In the genomic region with DNA sequence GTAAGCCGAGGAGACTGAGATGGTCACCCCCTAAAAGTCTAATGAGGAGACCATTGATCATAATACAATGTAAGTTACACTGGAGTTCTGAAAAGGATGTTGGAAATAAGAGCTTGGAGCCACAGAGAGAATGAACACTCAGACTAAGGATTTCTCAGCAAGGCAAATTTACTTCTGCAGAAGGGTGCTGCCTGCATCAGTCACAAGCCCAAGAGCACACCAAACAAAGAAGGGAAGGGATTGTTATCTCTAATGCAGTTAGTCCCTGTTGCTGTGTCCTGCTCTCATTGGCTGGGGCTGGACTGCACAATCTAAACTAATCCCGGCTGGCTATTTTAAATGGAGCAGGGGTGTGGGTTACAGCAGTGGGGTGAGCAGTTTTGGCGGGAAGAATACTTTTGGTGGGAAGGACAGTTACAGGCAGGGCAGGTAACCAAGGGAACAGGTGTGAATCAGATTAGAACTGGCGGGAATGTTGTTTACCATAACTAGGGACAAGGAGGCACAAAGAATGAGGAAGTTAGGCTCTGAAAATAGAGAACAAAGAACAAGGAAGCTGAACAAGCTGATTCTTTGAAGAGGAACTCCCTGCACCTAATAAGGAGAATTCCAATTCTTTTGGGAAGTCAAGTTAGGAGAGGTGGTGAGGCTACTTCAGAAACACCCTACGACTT, we compare ENCODE assay signal across 27 cellular contexts. TPM values are rescaled to one million over a fixed set of nuclear protein-coding genes. Genes with fewer than 3 reads are reported as not detected.
A peak's percentile ranks its signal among the peaks of the same experiment; 100 is the strongest.
DNase-seq lines count a peak whose midpoint lies in the region; ATAC-seq, FAIRE-seq and TF ChIP-seq lines count a peak whose summit lies in the region.
"Had no signal": no experiment of that assay in that cellular context is flagged by ENCODE, and none has a peak within 500 bp of the region (broad histone marks: within the 10 kb centered on the region; RNA-seq: fewer than 3 reads in every experiment).

No MANE protein-coding gene starts in this region.

- in situ Hi-C loops in HepG2 (cut with HindIII; ENCODE audit: extremely low pct_ligation_motif_present, low pct_unique_long_range_greater_than_20kb): loop anchor here (25.0 kb wide), 1 partner anchor 308 kb away; no protein-coding TSS in a partner anchor
- in situ Hi-C loops in brain microvascular endothelial cell (cut with HindIII; ENCODE audit: low pct_ligation_motif_present, low sequenced_read_pairs): no loop called here

- H3K27ac Mint-ChIP-seq in endodermal cell: no peak overlapping the region
- no peak overlapping the region for H3K27ac Mint-ChIP-seq in activated T-helper 17 cell treated with anti-CD3 and anti-CD28 coated beads, Interleukin-2, amount 50 U/mL, for 72 hours
- H3K27ac Mint-ChIP-seq: activated CD8-positive, alpha-beta T cell treated with anti-CD3 and anti-CD28 coated beads, Interleukin-2, amount 10 ng/mL, durations not matched to agents 7 days and 5 days; naive thymus-derived CD8-positive, alpha-beta T cell had no signal

- H3K4me1 ChIP-seq in HepG2 (ENCODE audit: insufficient read depth, low read length) (no peaks in the 10 kb centered on the region), right lobe of liver (no peaks in the 10 kb centered on the region), OCI-LY7 (ENCODE audit: insufficient read depth, low read length, poor library complexity, severe bottlenecking) (no peaks in the 10 kb centered on the region), endodermal cell (ENCODE audit: control insufficient read depth, insufficient read depth, low read length) (no peaks in the 10 kb centered on the region), tibial artery (no peaks in the 10 kb centered on the region)
- H3K4me1 ChIP-seq: left lung had no signal

- H3K9me3 Mint-ChIP-seq in endodermal cell: peaks cover 89% of the 10 kb centered on the region
- H3K9me3 Mint-ChIP-seq in activated T-helper 17 cell treated with anti-CD3 and anti-CD28 coated beads, Interleukin-2, amount 50 U/mL, for 72 hours: peaks cover 18% of the 10 kb centered on the region

- POLR2A ChIA-PET in HepG2 (lab: Yijun Ruan, JAX): no interaction called here
- POLR2A ChIA-PET in OCI-LY7 (lab: Charles Lee): interaction anchor here (0.5 kb wide), 1 partner anchor 982 kb away, joined by 5 read pairs; no protein-coding TSS in a partner anchor

- H2AFZ ChIP-seq in HepG2 (ENCODE audit: low read length) (no peak overlapping the region), OCI-LY7 (ENCODE audit: low read length) (no peak overlapping the region)

- TF ChIP-seq CTCF in HepG2 (CRISPR knock-in tag; IDR thresholded peaks at IDR 0.05) (no peak), right lobe of liver (IDR thresholded peaks at IDR 0.05) (no peak), OCI-LY7 (conservative IDR thresholded peaks at IDR 0.05; ENCODE audit: low read length) (no peak), endodermal cell (conservative IDR thresholded peaks at IDR 0.05) (no peak), brain microvascular endothelial cell (IDR thresholded peaks at IDR 0.05; ENCODE audit: low read depth, low read length, missing control alignments) (no peak), tibial artery (IDR thresholded peaks at IDR 0.05) (no peak)

- no peak for TF ChIP-seq POLR2A in HepG2 (IDR thresholded peaks at IDR 0.05; ENCODE audit: insufficient read depth in 1 of 2, low read depth in 2 of 2, low read length in 2 of 2)
- TF ChIP-seq POLR2A in right lobe of liver (IDR thresholded peaks at IDR 0.05): no peak

- no peak for FAIRE-seq in HepG2 (lab: Jason Lieb, UNC)
- FAIRE-seq: TTC549 had no signal

- intact Hi-C loops in HepG2 (cut with micrococcal nuclease; ENCODE audit: unreplicated experiment) (loop anchor here (10.0 kb wide), 1 partner anchor 1775 kb away; no protein-coding TSS in a partner anchor), right lobe of liver (cut with DNase I) (no loop called here), OCI-LY7 (cut with micrococcal nuclease; ENCODE audit: unreplicated experiment) (no loop called here), tibial artery (cut with DNase I; ENCODE audit: low total_unique reads) (no loop called here)

- H3K4me3 ChIP-seq in HepG2 (replicated peaks in 1 of 3; ENCODE audit: insufficient read depth in 1 of 3, low read depth in 2 of 3, low read length in 3 of 3): no peak overlapping the region
- no peak overlapping the region for H3K4me3 ChIP-seq in right lobe of liver
- no peak overlapping the region for H3K4me3 ChIP-seq in OCI-LY7 (ENCODE audit: low read depth, low read length, poor library complexity, severe bottlenecking)
- peak overlapping the region; percentile 1 for H3K4me3 ChIP-seq in endodermal cell (ENCODE audit: low read length)
- H3K4me3 ChIP-seq in brain microvascular endothelial cell (ENCODE audit: low read depth, low read length): no peak overlapping the region
- H3K4me3 ChIP-seq in tibial artery: no peak overlapping the region
- H3K4me3 ChIP-seq: left lung, smooth muscle cell had no signal

- TF ChIP-seq RAD21 in HepG2 (CRISPR knock-in tag; IDR thresholded peaks at IDR 0.05): no peak

- no peaks in the 10 kb centered on the region for H3K27me3 Mint-ChIP-seq in endodermal cell (ENCODE audit: insufficient read depth)
- H3K27me3 Mint-ChIP-seq in activated T-helper 17 cell treated with anti-CD3 and anti-CD28 coated beads, Interleukin-2, amount 50 U/mL, for 72 hours: peaks cover 12% of the 10 kb centered on the region

- no peak for DNase-seq in HepG2 (ENCODE audit: low spot score)
- DNase-seq in right lobe of liver: no peak
- peak; percentile 11 for DNase-seq in OCI-LY7 (ENCODE audit: low spot score)
- no peak for DNase-seq in endodermal cell
- DNase-seq in brain microvascular endothelial cell: no peak
- no peak for DNase-seq in tibial artery
- DNase-seq: activated CD8-positive, alpha-beta T cell treated with anti-CD3 and anti-CD28 coated beads, Interleukin-2, amount 10 ng/mL, durations not matched to agents 7 days and 5 days; activated gamma-delta T cell; activated T-cell treated with anti-CD3 and anti-CD28 coated beads for 4 hours; Calu3; foreskin fibroblast; left lung; midbrain; naive thymus-derived CD8-positive, alpha-beta T cell; NCI-H1048; NCI-H187 treated with DMSO at 0.1 percent for 48 hours; NCI-H2227 treated with DMSO at 0.1 percent for 48 hours; retina; Right ventricle myocardium superior; stimulated activated CD4-positive, alpha-beta T cell treated with anti-CD3 and anti-CD28 coated beads, Interleukin-2, amount 100 ng/mL, for 24 hours; substantia nigra had no signal

- H4K20me1 ChIP-seq in HepG2 (ENCODE audit: insufficient read depth, low read length) (no peaks in the 10 kb centered on the region), OCI-LY7 (ENCODE audit: insufficient read depth, low read length) (no peaks in the 10 kb centered on the region)
- H4K20me1 ChIP-seq: BLaER1 treated with 17β-estradiol and CSF1 and Interleukin-3, amounts not matched to agents 10 nM and 100 nM had no signal

- CTCF ChIA-PET in HepG2 (lab: Yijun Ruan, JAX; ENCODE audit: low intra/inter-chr PET ratio, low total read pairs): no interaction called here
- CTCF ChIA-PET in OCI-LY7 (lab: Charles Lee; ENCODE audit: unreplicated experiment): no interaction called here

- no peaks in the 10 kb centered on the region for H3K9me2 ChIP-seq in OCI-LY7 (ENCODE audit: insufficient read depth, low read length)

- BruUV-seq in HepG2 (replicated peaks; lab: Mats Ljungman, UMichigan): no TSS peak
- BruUV-seq in OCI-LY7 (replicated peaks; lab: Mats Ljungman, UMichigan): no TSS peak

- H3K4me2 ChIP-seq in HepG2 (ENCODE audit: low read depth, low read length) (no peak overlapping the region), OCI-LY7 (ENCODE audit: low read length) (no peak overlapping the region)
- H3K4me2 ChIP-seq: BLaER1 treated with 17β-estradiol and CSF1 and Interleukin-3, amounts not matched to agents 10 nM and 100 nM; smooth muscle cell had no signal

- WGBS in HepG2 (ENCODE audit: low lambda C conversion rate): 62% methylated on average over 5 of the region's 5 CpGs
- 81% methylated on average over 5 of the region's 5 CpGs for WGBS in right lobe of liver (ENCODE audit: insufficient coverage, low coverage, low lambda C conversion rate, missing lambda C conversion rate)
- WGBS in endodermal cell (ENCODE audit: insufficient coverage in 1 of 2, insufficient read length in 1 of 2), 2 experiments: 87 to 93% methylated on average over 4 to 5 of the region's 5 CpGs

- H3K36me3 ChIP-seq in HepG2 (replicated peaks in 1 of 2; ENCODE audit: control insufficient read depth in 1 of 2, insufficient read depth in 2 of 2, low read length in 2 of 2) (no peaks in the 10 kb centered on the region), right lobe of liver (no peaks in the 10 kb centered on the region), OCI-LY7 (ENCODE audit: insufficient read depth, low read length) (no peaks in the 10 kb centered on the region), endodermal cell (ENCODE audit: control insufficient read depth, insufficient read depth, low read length) (no peaks in the 10 kb centered on the region), brain microvascular endothelial cell (replicated peaks) (no peaks in the 10 kb centered on the region), tibial artery (no peaks in the 10 kb centered on the region)
- H3K36me3 ChIP-seq: left lung had no signal

- peaks cover 52% of the 10 kb centered on the region for H3K9me3 ChIP-seq in HepG2 (ENCODE audit: low read length)
- H3K9me3 ChIP-seq in right lobe of liver: peaks cover 0 to 19% (median 0%) of the 10 kb centered on the region in 4 donors
- H3K9me3 ChIP-seq in OCI-LY7 (ENCODE audit: low read length): 0 out of 2 replicates have a peak, but pooled peaks cover 9% of the 10 kb centered on the region
- H3K9me3 ChIP-seq in endodermal cell (ENCODE audit: control insufficient read depth, low read length): peaks cover 88% of the 10 kb centered on the region
- peaks cover 0 to 29% (median 20%) of the 10 kb centered on the region in 3 donors for H3K9me3 ChIP-seq in tibial artery

- no peaks in the 10 kb centered on the region for H3K27me3 ChIP-seq in HepG2 (ENCODE audit: control insufficient read depth in 1 of 2, insufficient read depth in 2 of 2, low read length in 2 of 2)
- no peaks in the 10 kb centered on the region for H3K27me3 ChIP-seq in right lobe of liver
- H3K27me3 ChIP-seq in endodermal cell (ENCODE audit: control insufficient read depth, insufficient read depth, low read length, poor library complexity, severe bottlenecking): no peaks in the 10 kb centered on the region
- no peaks in the 10 kb centered on the region for H3K27me3 ChIP-seq in brain microvascular endothelial cell (replicated peaks)
- no peaks in the 10 kb centered on the region for H3K27me3 ChIP-seq in tibial artery
- H3K27me3 ChIP-seq: BLaER1 treated with 17β-estradiol and CSF1 and Interleukin-3, amounts not matched to agents 10 nM and 100 nM; left lung had no signal

- no peak overlapping the region for H3K9ac ChIP-seq in HepG2 (ENCODE audit: insufficient read depth, low read depth, low read length)
- no peak overlapping the region for H3K9ac ChIP-seq in endodermal cell (ENCODE audit: extremely low read depth, low read length, poor library complexity, severe bottlenecking)
- H3K9ac ChIP-seq: BLaER1 treated with 17β-estradiol and CSF1 and Interleukin-3, amounts not matched to agents 10 nM and 100 nM had no signal

- no peak overlapping the region for H3K27ac ChIP-seq in HepG2 (ENCODE audit: extremely low read length, insufficient read depth, low read length)
- no peak overlapping the region for H3K27ac ChIP-seq in right lobe of liver
- no peak overlapping the region for H3K27ac ChIP-seq in OCI-LY7 (ENCODE audit: low read depth, low read length, poor library complexity, severe bottlenecking)
- H3K27ac ChIP-seq in endodermal cell (ENCODE audit: low read depth, low read length): no peak overlapping the region
- no peak overlapping the region for H3K27ac ChIP-seq in brain microvascular endothelial cell
- no peak overlapping the region for H3K27ac ChIP-seq in tibial artery
- H3K27ac ChIP-seq: BLaER1 treated with 17β-estradiol and CSF1 and Interleukin-3, amounts not matched to agents 10 nM and 100 nM; left lung had no signal

- no peak overlapping the region for H3K4me3 Mint-ChIP-seq in endodermal cell
- H3K4me3 Mint-ChIP-seq in activated T-helper 17 cell treated with anti-CD3 and anti-CD28 coated beads, Interleukin-2, amount 50 U/mL, for 72 hours: no peak overlapping the region
- H3K4me3 Mint-ChIP-seq: activated CD8-positive, alpha-beta T cell treated with anti-CD3 and anti-CD28 coated beads, Interleukin-2, amount 10 ng/mL, durations not matched to agents 7 days and 5 days; naive thymus-derived CD8-positive, alpha-beta T cell had no signal

- peaks cover 8% of the 10 kb centered on the region for H3K36me3 Mint-ChIP-seq in endodermal cell (ENCODE audit: low read depth)
- no peaks in the 10 kb centered on the region for H3K36me3 Mint-ChIP-seq in activated T-helper 17 cell treated with anti-CD3 and anti-CD28 coated beads, Interleukin-2, amount 50 U/mL, for 72 hours (ENCODE audit: low read depth)

- H3K4me1 Mint-ChIP-seq in endodermal cell: no peaks in the 10 kb centered on the region
- H3K4me1 Mint-ChIP-seq in activated T-helper 17 cell treated with anti-CD3 and anti-CD28 coated beads, Interleukin-2, amount 50 U/mL, for 72 hours: no peaks in the 10 kb centered on the region
- H3K4me1 Mint-ChIP-seq: naive thymus-derived CD8-positive, alpha-beta T cell had no signal

- TF ChIP-seq EP300 in HepG2 (IDR thresholded peaks at IDR 0.05; ENCODE audit: low read depth in 2 of 2, low read length in 2 of 2) (no peak), HepG2 (CRISPR knock-in tag; IDR thresholded peaks at IDR 0.05; ENCODE audit: borderline replicate concordance) (no peak)

- H3K79me2 ChIP-seq in HepG2 (ENCODE audit: insufficient read depth, low read length) (no peaks in the 10 kb centered on the region), OCI-LY7 (ENCODE audit: insufficient read depth, low read depth, low read length) (no peaks in the 10 kb centered on the region)

- ATAC-seq in HepG2 (no peak), right lobe of liver (no peak), GM21381 (IDR thresholded peaks at IDR 0.05; ENCODE audit: unreplicated experiment) (no peak)
- ATAC-seq in activated T-helper 17 cell treated with anti-CD3 and anti-CD28 coated beads, Interleukin-2, amount 50 U/mL, for 72 hours (replicated peaks): no peak
- ATAC-seq: activated CD4-positive, CD25-positive, alpha-beta regulatory T cell treated with anti-CD3 and anti-CD28 coated beads, Interleukin-2, amount 50 U/mL, for 24 hours; activated CD8-positive, alpha-beta T cell treated with anti-CD3 and anti-CD28 coated beads, Interleukin-2, amount 10 ng/mL, durations not matched to agents 7 days and 5 days; left lung; naive thymus-derived CD8-positive, alpha-beta T cell had no signal

RNA-seq across cellular contexts. Expression of a gene that starts 30.3 kb away (rescaled TPM):
- total RNA-seq in HepG2 (2016; rRNA removed; fragmentation: Illumina TruSeq; extraction: Trizol) (106 and 118 TPM in 2 replicates), right lobe of liver (10 to 100 TPM; 14.5 to 18.9 (median 16.5) TPM), OCI-LY7 (2022) (26.8 and 28.5 TPM in 2 replicates), endodermal cell (10 to 100 TPM; 62.1 to 70.1 TPM)
- 122 and 139 TPM in 2 replicates for total RNA-seq in HepG2 (2016; cell fraction: cytosol; rRNA removed; fragmentation: Illumina TruSeq; extraction: Trizol; ENCODE audit: low read depth)
- 99.4 and 119 TPM in 2 replicates for total RNA-seq in HepG2 (2016; cell fraction: insoluble cytoplasmic fraction; rRNA removed; fragmentation: Illumina TruSeq; extraction: Trizol)
- 66.5 and 76.0 TPM in 2 replicates for total RNA-seq in HepG2 (2016; cell fraction: membrane; rRNA removed; fragmentation: Illumina TruSeq; extraction: Trizol)
- 103 and 118 TPM in 2 replicates for total RNA-seq in HepG2 (2016; cell fraction: nucleus; rRNA removed; fragmentation: Illumina TruSeq; extraction: Trizol)
- 70.3 and 100 TPM in 2 replicates for polyA plus RNA-seq in HepG2 (2011; rRNA removed)
- polyA plus RNA-seq in HepG2 (2011; cell fraction: cytosol; rRNA removed): 34.7 and 45.8 TPM in 2 replicates
- 47.7 and 50.1 TPM in 2 replicates for polyA plus RNA-seq in HepG2 (2011; cell fraction: nucleus; rRNA removed)
- polyA plus RNA-seq in HepG2 (2012): 45.5 and 53.7 TPM in 2 replicates
- polyA plus RNA-seq in HepG2 (2016; cell fraction: cytosol; fragmentation: Illumina TruSeq; extraction: Trizol; ENCODE audit: low read depth): 3.2 and 3.5 TPM in 2 replicates
- 140 and 150 TPM in 2 replicates for polyA plus RNA-seq in HepG2 (2016; cell fraction: insoluble cytoplasmic fraction; fragmentation: Illumina TruSeq; extraction: Trizol; ENCODE audit: low read depth)
- polyA plus RNA-seq in HepG2 (2016; cell fraction: membrane; fragmentation: Illumina TruSeq; extraction: Trizol; ENCODE audit: low read depth): 12.3 and 15.0 TPM in 2 replicates
- polyA plus RNA-seq in HepG2 (2016; cell fraction: nucleus; fragmentation: Illumina TruSeq; extraction: Trizol; ENCODE audit: insufficient read depth, low read depth): 118 and 128 TPM in 2 replicates
- polyA minus RNA-seq in HepG2 (2011; rRNA and poly(A)+ RNA removed; ENCODE audit: low replicate concordance): 19.6 and 88.1 TPM in 2 replicates
- polyA minus RNA-seq in HepG2 (2011; cell fraction: cytosol; rRNA and poly(A)+ RNA removed): 86.8 and 89.8 TPM in 2 replicates
- polyA minus RNA-seq in HepG2 (2011; cell fraction: nucleus; rRNA and poly(A)+ RNA removed): 194 and 209 TPM in 2 replicates
- total RNA-seq in OCI-LY7 (2014; rRNA removed; shearing (Covaris generic)): 16.2 and 17.5 TPM in 2 replicates
- polyA plus RNA-seq in endodermal cell (2013, experiment 1 of 2): 99.7 TPM
- 87.1 TPM for polyA plus RNA-seq in endodermal cell (2013, experiment 2 of 2)
- 10 to 100 TPM in 1 of 2 donors, 1 to 10 TPM in 1; 8.5 to 19.4 TPM for total RNA-seq in activated T-helper 17 cell treated with anti-CD3 and anti-CD28 coated beads, Interleukin-2, amount 50 U/mL, for 72 hours
